Comparison of ENCODE assay signal across 30 cellular contexts in genomic region chr21:18744840-18745239, GRCh38.
"Had no signal": no experiment of that assay in that cellular context is flagged by ENCODE, and none has a peak within 500 bp of the region (broad histone marks: within the 10 kb centered on the region; RNA-seq: fewer than 3 reads in every experiment).

No MANE protein-coding gene starts in this region.

- H3K4me1 ChIP-seq: adrenal gland, ascending aorta, uterus had no signal

- H3K9me3 Mint-ChIP-seq: activated B cell treated with CpG ODN at 0.5 μM for 24 hours; nephron; stimulated activated naive B cell treated with anti-CD40 and anti-IgM and Interleukin-4, amounts not matched to agents 10 μg/mL and 1 μg/mL and 100 μg/mL, for 72 hours had no signal

- H3K36me3 Mint-ChIP-seq: activated naive CD8-positive, alpha-beta T cell; stimulated activated naive B cell treated with anti-CD40 and anti-IgM and Interleukin-4, amounts not matched to agents 10 μg/mL and 1 μg/mL and 100 μg/mL, for 72 hours had no signal

- H3K4me3 ChIP-seq: adrenal gland, ascending aorta, uterus had no signal

- H3K27ac ChIP-seq: adrenal gland, ascending aorta, brain microvascular endothelial cell, uterus had no signal

- H3K4me1 Mint-ChIP-seq: activated B cell treated with CpG ODN at 0.5 μM for 24 hours; activated CD4-positive, alpha-beta T cell treated with anti-CD3 and anti-CD28 coated beads for 36 hours; activated T-helper 17 cell treated with anti-CD3 and anti-CD28 coated beads, Interleukin-2, amount 50 U/mL, for 72 hours; immature natural killer cell; stimulated activated naive B cell treated with anti-CD40 and anti-IgM and Interleukin-4, amounts not matched to agents 10 μg/mL and 1 μg/mL and 100 μg/mL, for 72 hours had no signal

- H3K9me3 ChIP-seq: adrenal gland, ascending aorta, uterus had no signal

- H3K4me3 Mint-ChIP-seq: activated B cell treated with CpG ODN at 0.5 μM for 24 hours; activated CD4-positive, alpha-beta T cell treated with anti-CD3 and anti-CD28 coated beads for 36 hours; activated naive CD8-positive, alpha-beta T cell; activated T-cell treated with anti-CD3 and anti-CD28 coated beads, Interleukin-2, amount 50 U/mL, for 24 hours; activated T-helper 17 cell treated with anti-CD3 and anti-CD28 coated beads, Interleukin-2, amount 50 U/mL, for 72 hours; immature natural killer cell; stimulated activated naive B cell treated with anti-CD40 and anti-IgM and Interleukin-4, amounts not matched to agents 10 μg/mL and 1 μg/mL and 100 μg/mL, for 72 hours; T-helper 2 cell treated with Interferon-gamma antibody and Interleukin-4, amounts not matched to agents 5 μg/mL and 100 μg/mL, for 36 hours had no signal

- H3K27me3 ChIP-seq: adrenal gland, ascending aorta, brain microvascular endothelial cell, uterus had no signal

- FAIRE-seq: TTC549 had no signal

- ATAC-seq: activated CD4-positive, alpha-beta T cell treated with anti-CD3 and anti-CD28 coated beads for 36 hours; activated T-helper 17 cell treated with anti-CD3 and anti-CD28 coated beads, Interleukin-2, amount 50 U/mL, for 72 hours; left ventricle myocardium superior; sciatic nerve; stimulated activated naive B cell treated with anti-CD40 and anti-IgM and Interleukin-4, amounts not matched to agents 10 μg/mL and 1 μg/mL and 100 μg/mL, for 72 hours had no signal

- H3K27ac Mint-ChIP-seq: activated B cell treated with CpG ODN at 0.5 μM for 24 hours; activated CD4-positive, alpha-beta T cell treated with anti-CD3 and anti-CD28 coated beads for 36 hours; activated naive CD8-positive, alpha-beta T cell; activated T-cell treated with anti-CD3 and anti-CD28 coated beads, Interleukin-2, amount 50 U/mL, for 24 hours; activated T-helper 17 cell treated with anti-CD3 and anti-CD28 coated beads, Interleukin-2, amount 50 U/mL, for 72 hours; immature natural killer cell; stimulated activated naive B cell treated with anti-CD40 and anti-IgM and Interleukin-4, amounts not matched to agents 10 μg/mL and 1 μg/mL and 100 μg/mL, for 72 hours; T-helper 2 cell treated with Interferon-gamma antibody and Interleukin-4, amounts not matched to agents 5 μg/mL and 100 μg/mL, for 36 hours had no signal

- H3K36me3 ChIP-seq: adrenal gland, ascending aorta, brain microvascular endothelial cell, uterus had no signal

- DNase-seq: activated B cell treated with CpG ODN at 0.5 μM for 24 hours; activated CD4-positive, alpha-beta T cell treated with anti-CD3 and anti-CD28 coated beads for 36 hours; activated CD4-positive, alpha-beta T cell treated with anti-CD3 and anti-CD28 coated beads, Interleukin-2, amount 50 U/mL, for 4 hours; activated CD8-positive, alpha-beta memory T cell treated with anti-CD3 and anti-CD28 coated beads for 24 hours; activated CD8-positive, alpha-beta memory T cell treated with anti-CD3 and anti-CD28 coated beads, Interleukin-2, amount 50 U/mL, for 4 hours; activated T-cell treated with anti-CD3 and anti-CD28 coated beads, Interleukin-2, amount 50 U/mL, for 24 hours; adrenal gland; brain microvascular endothelial cell; caudate nucleus; dermis blood vessel endothelial cell; effector CD8-positive, alpha-beta T cell; erythroblast; foreskin fibroblast; immature natural killer cell; left ventricle myocardium superior; mammary epithelial cell; occipital lobe; posterior cingulate gyrus; small intestine; stimulated activated CD4-positive, alpha-beta T cell treated with anti-CD3 and anti-CD28 coated beads, Interleukin-15, amount 100 ng/mL, for 24 hours; stimulated activated naive B cell treated with anti-CD40 and anti-IgM and Interleukin-4, amounts not matched to agents 10 μg/mL and 1 μg/mL and 100 μg/mL, for 72 hours; trophoblast cell; uterus had no signal

- H3K27me3 Mint-ChIP-seq: activated B cell treated with CpG ODN at 0.5 μM for 24 hours; activated CD4-positive, alpha-beta T cell treated with anti-CD3 and anti-CD28 coated beads for 36 hours; activated naive CD8-positive, alpha-beta T cell; activated T-cell treated with anti-CD3 and anti-CD28 coated beads, Interleukin-2, amount 50 U/mL, for 24 hours; activated T-helper 17 cell treated with anti-CD3 and anti-CD28 coated beads, Interleukin-2, amount 50 U/mL, for 72 hours; stimulated activated naive B cell treated with anti-CD40 and anti-IgM and Interleukin-4, amounts not matched to agents 10 μg/mL and 1 μg/mL and 100 μg/mL, for 72 hours had no signal
